Comparison of ENCODE assay signal across 1 cellular context in the genomic region with DNA sequence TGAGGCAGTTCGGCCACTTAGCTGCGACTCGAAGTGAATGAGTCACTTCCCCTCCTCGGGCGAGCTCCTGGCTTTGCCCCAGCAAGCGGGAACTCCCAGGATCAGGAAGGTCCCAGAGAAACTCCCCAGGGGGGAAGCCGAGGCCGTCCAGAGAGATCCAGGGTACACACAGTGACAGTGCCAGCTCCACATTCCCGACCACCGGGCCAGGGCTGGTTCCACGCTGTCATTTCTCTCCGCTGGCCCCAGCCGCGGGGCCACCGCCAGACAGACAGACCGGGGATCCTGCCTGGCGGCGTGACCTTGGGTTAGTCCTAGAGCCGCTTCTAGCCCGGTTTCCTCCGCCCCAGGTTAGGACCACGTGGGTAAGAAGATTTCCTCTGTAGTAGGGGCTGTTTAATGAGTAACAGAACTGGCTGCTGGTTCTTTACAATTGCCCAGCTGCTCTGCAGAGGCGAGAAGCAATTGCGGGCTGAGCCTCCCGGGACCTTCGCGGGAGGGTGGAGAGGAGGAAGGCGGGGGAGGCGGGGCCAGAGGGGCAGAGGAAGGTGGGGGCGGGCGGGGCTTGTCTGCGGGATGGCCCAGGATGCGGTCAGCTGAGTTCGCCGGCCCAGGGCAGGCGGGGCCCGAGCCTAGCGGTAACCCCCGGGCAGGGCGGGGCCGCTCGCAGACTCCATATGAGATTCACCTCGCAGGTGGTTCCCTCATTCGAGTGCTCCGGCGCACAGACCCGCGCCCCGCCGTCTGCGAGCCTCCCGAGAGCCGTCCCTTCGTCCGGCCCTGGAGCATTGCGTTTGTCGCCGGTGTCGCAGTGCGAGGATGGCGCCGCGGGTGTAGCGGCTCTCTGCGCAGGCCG.
TF ChIP-seq lines count a peak whose summit lies in the region.

A gene (plus strand): TSS at position 707 of the 856 bp plus-strand sequence. CDS start 5,519 bp downstream, outside the sequence.

TF ChIP-seq in HEK293, 187 proteins besides CTCF, POLR2A, EP300 and RAD21 (continued from another document and continues in another):
- TF ChIP-seq, protein P1, sequence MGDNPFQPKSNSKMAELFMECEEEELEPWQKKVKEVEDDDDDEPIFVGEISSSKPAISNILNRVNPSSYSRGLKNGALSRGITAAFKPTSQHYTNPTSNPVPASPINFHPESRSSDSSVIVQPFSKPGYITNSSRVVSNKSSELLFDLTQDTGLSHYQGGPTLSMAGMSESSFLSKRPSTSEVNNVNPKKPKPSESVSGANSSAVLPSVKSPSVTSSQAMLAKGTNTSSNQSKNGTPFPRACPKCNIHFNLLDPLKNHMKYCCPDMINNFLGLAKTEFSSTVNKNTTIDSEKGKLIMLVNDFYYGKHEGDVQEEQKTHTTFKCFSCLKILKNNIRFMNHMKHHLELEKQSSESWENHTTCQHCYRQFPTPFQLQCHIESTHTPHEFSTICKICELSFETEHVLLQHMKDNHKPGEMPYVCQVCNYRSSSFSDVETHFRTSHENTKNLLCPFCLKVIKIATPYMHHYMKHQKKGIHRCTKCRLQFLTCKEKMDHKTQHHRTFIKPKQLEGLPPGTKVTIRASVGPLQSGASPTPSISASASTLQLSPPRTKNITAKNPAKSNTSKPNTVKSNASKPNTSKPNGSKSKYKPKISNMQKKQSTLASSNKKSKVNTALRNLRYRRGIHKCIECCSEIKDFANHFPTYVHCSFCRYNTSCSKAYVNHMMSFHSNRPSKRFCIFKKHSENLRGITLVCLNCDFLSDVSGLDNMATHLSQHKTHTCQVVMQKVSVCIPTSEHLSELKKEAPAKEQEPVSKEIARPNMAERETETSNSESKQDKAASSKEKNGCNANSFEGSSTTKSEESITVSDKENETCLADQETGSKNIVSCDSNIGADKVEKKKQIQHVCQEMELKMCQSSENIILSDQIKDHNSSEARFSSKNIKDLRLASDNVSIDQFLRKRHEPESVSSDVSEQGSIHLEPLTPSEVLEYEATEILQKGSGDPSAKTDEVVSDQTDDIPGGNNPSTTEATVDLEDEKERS (tag by site-specific recombination; IDR thresholded peaks at IDR 0.05) = no peak
- TF ChIP-seq KLF8 (tag by site-specific recombination; IDR thresholded peaks at IDR 0.05) = peak; percentile 34; the same call in 1 of the 2 replicates
- TF ChIP-seq, protein P2, sequence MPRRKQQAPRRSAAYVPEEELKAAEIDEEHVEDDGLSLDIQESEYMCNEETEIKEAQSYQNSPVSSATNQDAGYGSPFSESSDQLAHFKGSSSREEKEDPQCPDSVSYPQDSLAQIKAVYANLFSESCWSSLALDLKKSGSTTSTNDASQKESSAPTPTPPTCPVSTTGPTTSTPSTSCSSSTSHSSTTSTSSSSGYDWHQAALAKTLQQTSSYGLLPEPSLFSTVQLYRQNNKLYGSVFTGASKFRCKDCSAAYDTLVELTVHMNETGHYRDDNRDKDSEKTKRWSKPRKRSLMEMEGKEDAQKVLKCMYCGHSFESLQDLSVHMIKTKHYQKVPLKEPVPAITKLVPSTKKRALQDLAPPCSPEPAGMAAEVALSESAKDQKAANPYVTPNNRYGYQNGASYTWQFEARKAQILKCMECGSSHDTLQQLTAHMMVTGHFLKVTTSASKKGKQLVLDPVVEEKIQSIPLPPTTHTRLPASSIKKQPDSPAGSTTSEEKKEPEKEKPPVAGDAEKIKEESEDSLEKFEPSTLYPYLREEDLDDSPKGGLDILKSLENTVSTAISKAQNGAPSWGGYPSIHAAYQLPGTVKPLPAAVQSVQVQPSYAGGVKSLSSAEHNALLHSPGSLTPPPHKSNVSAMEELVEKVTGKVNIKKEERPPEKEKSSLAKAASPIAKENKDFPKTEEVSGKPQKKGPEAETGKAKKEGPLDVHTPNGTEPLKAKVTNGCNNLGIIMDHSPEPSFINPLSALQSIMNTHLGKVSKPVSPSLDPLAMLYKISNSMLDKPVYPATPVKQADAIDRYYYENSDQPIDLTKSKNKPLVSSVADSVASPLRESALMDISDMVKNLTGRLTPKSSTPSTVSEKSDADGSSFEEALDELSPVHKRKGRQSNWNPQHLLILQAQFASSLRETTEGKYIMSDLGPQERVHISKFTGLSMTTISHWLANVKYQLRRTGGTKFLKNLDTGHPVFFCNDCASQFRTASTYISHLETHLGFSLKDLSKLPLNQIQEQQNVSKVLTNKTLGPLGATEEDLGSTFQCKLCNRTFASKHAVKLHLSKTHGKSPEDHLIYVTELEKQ (tag by site-specific recombination; IDR thresholded peaks at IDR 0.05; ENCODE audit: borderline replicate concordance) = no peak
- TF ChIP-seq ZNF112 (tag by site-specific recombination; IDR thresholded peaks at IDR 0.05) = no peak
- TF ChIP-seq ZNF19 (tag by site-specific recombination; IDR thresholded peaks at IDR 0.05; ENCODE audit: low read depth) = no peak
- 0 out of 2 replicates have a peak, but pooled peaks have one; percentile 14 for TF ChIP-seq ZNF394 (tag by site-specific recombination; IDR thresholded peaks at IDR 0.05; ENCODE audit: borderline replicate concordance)
- TF ChIP-seq, protein P3, sequence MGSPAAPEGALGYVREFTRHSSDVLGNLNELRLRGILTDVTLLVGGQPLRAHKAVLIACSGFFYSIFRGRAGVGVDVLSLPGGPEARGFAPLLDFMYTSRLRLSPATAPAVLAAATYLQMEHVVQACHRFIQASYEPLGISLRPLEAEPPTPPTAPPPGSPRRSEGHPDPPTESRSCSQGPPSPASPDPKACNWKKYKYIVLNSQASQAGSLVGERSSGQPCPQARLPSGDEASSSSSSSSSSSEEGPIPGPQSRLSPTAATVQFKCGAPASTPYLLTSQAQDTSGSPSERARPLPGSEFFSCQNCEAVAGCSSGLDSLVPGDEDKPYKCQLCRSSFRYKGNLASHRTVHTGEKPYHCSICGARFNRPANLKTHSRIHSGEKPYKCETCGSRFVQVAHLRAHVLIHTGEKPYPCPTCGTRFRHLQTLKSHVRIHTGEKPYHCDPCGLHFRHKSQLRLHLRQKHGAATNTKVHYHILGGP (tag by site-specific recombination; IDR thresholded peaks at IDR 0.05) = no peak
- no peak for TF ChIP-seq HOXD13 (CRISPR knock-in tag; IDR thresholded peaks at IDR 0.05; ENCODE audit: borderline replicate concordance)
- TF ChIP-seq, protein P4, sequence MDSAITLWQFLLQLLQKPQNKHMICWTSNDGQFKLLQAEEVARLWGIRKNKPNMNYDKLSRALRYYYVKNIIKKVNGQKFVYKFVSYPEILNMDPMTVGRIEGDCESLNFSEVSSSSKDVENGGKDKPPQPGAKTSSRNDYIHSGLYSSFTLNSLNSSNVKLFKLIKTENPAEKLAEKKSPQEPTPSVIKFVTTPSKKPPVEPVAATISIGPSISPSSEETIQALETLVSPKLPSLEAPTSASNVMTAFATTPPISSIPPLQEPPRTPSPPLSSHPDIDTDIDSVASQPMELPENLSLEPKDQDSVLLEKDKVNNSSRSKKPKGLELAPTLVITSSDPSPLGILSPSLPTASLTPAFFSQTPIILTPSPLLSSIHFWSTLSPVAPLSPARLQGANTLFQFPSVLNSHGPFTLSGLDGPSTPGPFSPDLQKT (IDR thresholded peaks at IDR 0.05; ENCODE audit: borderline replicate concordance, low read depth, low read length) = no peak
- no peak for TF ChIP-seq ZNF133 (tag by site-specific recombination; IDR thresholded peaks at IDR 0.05)
- no peak for TF ChIP-seq ZNF843 (tag by site-specific recombination; IDR thresholded peaks at IDR 0.05)
- TF ChIP-seq ZNF138 (tag by site-specific recombination; IDR thresholded peaks at IDR 0.05; ENCODE audit: borderline replicate concordance) = no peak
- 0 out of 2 replicates have a peak, but pooled peaks have one; percentile 34 for TF ChIP-seq ZXDB (tag by site-specific recombination; IDR thresholded peaks at IDR 0.05)
- no peak for TF ChIP-seq ZFP3 (tag by site-specific recombination; IDR thresholded peaks at IDR 0.05; ENCODE audit: low read depth)
- TF ChIP-seq ZNF140 (tag by site-specific recombination; IDR thresholded peaks at IDR 0.05) = no peak
- peak; percentile 60; the same call in 1 of the 2 replicates for TF ChIP-seq KLF9 (tag by site-specific recombination; IDR thresholded peaks at IDR 0.05; ENCODE audit: low read depth)
- TF ChIP-seq ZNF585B (tag by site-specific recombination; IDR thresholded peaks at IDR 0.05) = no peak
- TF ChIP-seq, protein P5, sequence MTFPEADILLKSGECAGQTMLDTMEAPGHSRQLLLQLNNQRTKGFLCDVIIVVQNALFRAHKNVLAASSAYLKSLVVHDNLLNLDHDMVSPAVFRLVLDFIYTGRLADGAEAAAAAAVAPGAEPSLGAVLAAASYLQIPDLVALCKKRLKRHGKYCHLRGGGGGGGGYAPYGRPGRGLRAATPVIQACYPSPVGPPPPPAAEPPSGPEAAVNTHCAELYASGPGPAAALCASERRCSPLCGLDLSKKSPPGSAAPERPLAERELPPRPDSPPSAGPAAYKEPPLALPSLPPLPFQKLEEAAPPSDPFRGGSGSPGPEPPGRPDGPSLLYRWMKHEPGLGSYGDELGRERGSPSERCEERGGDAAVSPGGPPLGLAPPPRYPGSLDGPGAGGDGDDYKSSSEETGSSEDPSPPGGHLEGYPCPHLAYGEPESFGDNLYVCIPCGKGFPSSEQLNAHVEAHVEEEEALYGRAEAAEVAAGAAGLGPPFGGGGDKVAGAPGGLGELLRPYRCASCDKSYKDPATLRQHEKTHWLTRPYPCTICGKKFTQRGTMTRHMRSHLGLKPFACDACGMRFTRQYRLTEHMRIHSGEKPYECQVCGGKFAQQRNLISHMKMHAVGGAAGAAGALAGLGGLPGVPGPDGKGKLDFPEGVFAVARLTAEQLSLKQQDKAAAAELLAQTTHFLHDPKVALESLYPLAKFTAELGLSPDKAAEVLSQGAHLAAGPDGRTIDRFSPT (tag by site-specific recombination; IDR thresholded peaks at IDR 0.05) = peak; percentile 77
- TF ChIP-seq ZNF548 (tag by site-specific recombination; IDR thresholded peaks at IDR 0.05) = no peak
- TF ChIP-seq ZNF2 (tag by site-specific recombination; IDR thresholded peaks at IDR 0.05) = no peak
- no peak for TF ChIP-seq HOXA7 (CRISPR knock-in tag; IDR thresholded peaks at IDR 0.05; ENCODE audit: borderline replicate concordance)
- TF ChIP-seq ZNF521 (tag by site-specific recombination; IDR thresholded peaks at IDR 0.05) = no peak
- TF ChIP-seq ZNF623 (tag by site-specific recombination; IDR thresholded peaks at IDR 0.05) = no peak
- no peak for TF ChIP-seq ZNF561 (tag by site-specific recombination; IDR thresholded peaks at IDR 0.05; ENCODE audit: borderline replicate concordance)
- TF ChIP-seq YY2 (tag by site-specific recombination; IDR thresholded peaks at IDR 0.05) = no peak
- TF ChIP-seq MZF1 (tag by site-specific recombination; IDR thresholded peaks at IDR 0.05; ENCODE audit: borderline replicate concordance) = no peak
- TF ChIP-seq ZBTB20 (tag by site-specific recombination; IDR thresholded peaks at IDR 0.05) = peak; percentile 67; the same call in 1 of the 2 replicates
- TF ChIP-seq ZNF433 (tag by site-specific recombination; IDR thresholded peaks at IDR 0.05; ENCODE audit: low read depth) = no peak
- no peak for TF ChIP-seq ZNF175 (tag by site-specific recombination; IDR thresholded peaks at IDR 0.05)
- TF ChIP-seq ZNF510 (tag by site-specific recombination; IDR thresholded peaks at IDR 0.05; ENCODE audit: insufficient replicate concordance) = no peak
- TF ChIP-seq ZNF184 (tag by site-specific recombination; IDR thresholded peaks at IDR 0.05) = no peak
- TF ChIP-seq, protein P6, sequence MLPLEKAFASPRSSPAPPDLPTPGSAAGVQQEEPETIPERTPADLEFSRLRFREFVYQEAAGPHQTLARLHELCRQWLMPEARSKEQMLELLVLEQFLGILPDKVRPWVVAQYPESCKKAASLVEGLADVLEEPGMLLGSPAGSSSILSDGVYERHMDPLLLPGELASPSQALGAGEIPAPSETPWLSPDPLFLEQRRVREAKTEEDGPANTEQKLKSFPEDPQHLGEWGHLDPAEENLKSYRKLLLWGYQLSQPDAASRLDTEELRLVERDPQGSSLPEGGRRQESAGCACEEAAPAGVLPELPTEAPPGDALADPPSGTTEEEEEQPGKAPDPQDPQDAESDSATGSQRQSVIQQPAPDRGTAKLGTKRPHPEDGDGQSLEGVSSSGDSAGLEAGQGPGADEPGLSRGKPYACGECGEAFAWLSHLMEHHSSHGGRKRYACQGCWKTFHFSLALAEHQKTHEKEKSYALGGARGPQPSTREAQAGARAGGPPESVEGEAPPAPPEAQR (tag by site-specific recombination; IDR thresholded peaks at IDR 0.05) = no peak
- no peak for TF ChIP-seq GLI4 (tag by site-specific recombination; IDR thresholded peaks at IDR 0.05)
- TF ChIP-seq ZNF157 (tag by site-specific recombination; IDR thresholded peaks at IDR 0.05) = no peak
- TF ChIP-seq, protein P7, sequence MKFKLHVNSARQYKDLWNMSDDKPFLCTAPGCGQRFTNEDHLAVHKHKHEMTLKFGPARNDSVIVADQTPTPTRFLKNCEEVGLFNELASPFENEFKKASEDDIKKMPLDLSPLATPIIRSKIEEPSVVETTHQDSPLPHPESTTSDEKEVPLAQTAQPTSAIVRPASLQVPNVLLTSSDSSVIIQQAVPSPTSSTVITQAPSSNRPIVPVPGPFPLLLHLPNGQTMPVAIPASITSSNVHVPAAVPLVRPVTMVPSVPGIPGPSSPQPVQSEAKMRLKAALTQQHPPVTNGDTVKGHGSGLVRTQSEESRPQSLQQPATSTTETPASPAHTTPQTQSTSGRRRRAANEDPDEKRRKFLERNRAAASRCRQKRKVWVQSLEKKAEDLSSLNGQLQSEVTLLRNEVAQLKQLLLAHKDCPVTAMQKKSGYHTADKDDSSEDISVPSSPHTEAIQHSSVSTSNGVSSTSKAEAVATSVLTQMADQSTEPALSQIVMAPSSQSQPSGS (tag by site-specific recombination; IDR thresholded peaks at IDR 0.05; ENCODE audit: low read depth) = no peak
- no peak for TF ChIP-seq ZNF274 (IDR thresholded peaks at IDR 0.05; ENCODE audit: low read length)
- no peak for TF ChIP-seq ZNF274 (tag by site-specific recombination; IDR thresholded peaks at IDR 0.05; ENCODE audit: borderline replicate concordance)
- no peak for TF ChIP-seq TCF7L2 (IDR thresholded peaks at IDR 0.05; ENCODE audit: borderline replicate concordance, low read depth, low read length)
- TF ChIP-seq ZNF311 (tag by site-specific recombination; IDR thresholded peaks at IDR 0.05; ENCODE audit: borderline replicate concordance) = no peak
- no peak for TF ChIP-seq ZNF514 (tag by site-specific recombination; IDR thresholded peaks at IDR 0.05)
- no peak for TF ChIP-seq ZSCAN23 (tag by site-specific recombination; IDR thresholded peaks at IDR 0.05)
- no peak for TF ChIP-seq ZNF248 (tag by site-specific recombination; IDR thresholded peaks at IDR 0.05)
- TF ChIP-seq, protein P8, sequence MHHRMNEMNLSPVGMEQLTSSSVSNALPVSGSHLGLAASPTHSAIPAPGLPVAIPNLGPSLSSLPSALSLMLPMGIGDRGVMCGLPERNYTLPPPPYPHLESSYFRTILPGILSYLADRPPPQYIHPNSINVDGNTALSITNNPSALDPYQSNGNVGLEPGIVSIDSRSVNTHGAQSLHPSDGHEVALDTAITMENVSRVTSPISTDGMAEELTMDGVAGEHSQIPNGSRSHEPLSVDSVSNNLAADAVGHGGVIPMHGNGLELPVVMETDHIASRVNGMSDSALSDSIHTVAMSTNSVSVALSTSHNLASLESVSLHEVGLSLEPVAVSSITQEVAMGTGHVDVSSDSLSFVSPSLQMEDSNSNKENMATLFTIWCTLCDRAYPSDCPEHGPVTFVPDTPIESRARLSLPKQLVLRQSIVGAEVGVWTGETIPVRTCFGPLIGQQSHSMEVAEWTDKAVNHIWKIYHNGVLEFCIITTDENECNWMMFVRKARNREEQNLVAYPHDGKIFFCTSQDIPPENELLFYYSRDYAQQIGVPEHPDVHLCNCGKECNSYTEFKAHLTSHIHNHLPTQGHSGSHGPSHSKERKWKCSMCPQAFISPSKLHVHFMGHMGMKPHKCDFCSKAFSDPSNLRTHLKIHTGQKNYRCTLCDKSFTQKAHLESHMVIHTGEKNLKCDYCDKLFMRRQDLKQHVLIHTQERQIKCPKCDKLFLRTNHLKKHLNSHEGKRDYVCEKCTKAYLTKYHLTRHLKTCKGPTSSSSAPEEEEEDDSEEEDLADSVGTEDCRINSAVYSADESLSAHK (tag by site-specific recombination; IDR thresholded peaks at IDR 0.05) = no peak
